ENCODE assay signal across 8 cellular contexts in genomic region chr17:8994319-8994718, GRCh38. TPM values are rescaled to one million over a fixed set of nuclear protein-coding genes. Genes with fewer than 3 reads are reported as not detected.
A peak's percentile ranks its signal among the peaks of the same experiment; 100 is the strongest.
DNase-seq lines count a peak whose midpoint lies in the region; ATAC-seq and TF ChIP-seq lines count a peak whose summit lies in the region.

No MANE protein-coding gene starts in this region.

- no peaks in the 10 kb centered on the region for H3K36me3 ChIP-seq in BJ (ENCODE audit: control insufficient read depth, insufficient read depth, low read length)
- H3K36me3 ChIP-seq in SK-N-SH (replicated peaks in 1 of 2; ENCODE audit: control insufficient read depth in 1 of 2, insufficient read depth in 2 of 2, low read length in 1 of 2), result no peaks in the 10 kb centered on the region

- TF ChIP-seq RAD21 in SK-N-SH (IDR thresholded peaks at IDR 0.05; ENCODE audit: low read length), result peak; percentile 64

- POLR2A ChIA-PET in BJ (lab: Charles Lee) (no interaction called here), SK-N-SH (lab: Yijun Ruan, JAX) (no interaction called here)
- POLR2A ChIA-PET in activated naive CD8-positive, alpha-beta T cell treated with anti-CD3 and anti-CD28 coated beads, Interleukin-2, amount 10 ng/mL, durations not matched to agents 7 days and 5 days (lab: Charles Lee), result interaction anchor here (0.7 kb wide), 1 partner anchor 822 kb away, joined by 4 read pairs; no protein-coding TSS in a partner anchor

- no peak overlapping the region for H3K4me2 ChIP-seq in SK-N-SH

- DNase-seq in BJ (ENCODE audit: low read depth) (no peak), HFF-Myc (ENCODE audit: extremely low read depth, low read depth) (no peak), SK-N-SH (peak; percentile 61), right cardiac atrium (peak; percentile 79 to 89 (median 82)), GF-D8 (lab: John Stamatoyannopoulos, UW) (no peak)
- peak; percentile 75 for DNase-seq in activated naive CD8-positive, alpha-beta T cell treated with anti-CD3 and anti-CD28 coated beads, Interleukin-2, amount 10 ng/mL, durations not matched to agents 7 days and 5 days
- peak; percentile 12 to 46 for DNase-seq in stimulated activated CD4-positive, alpha-beta T cell treated with anti-CD3 and anti-CD28 coated beads, Interleukin-1b, Interleukin-23, amount 100 ng/mL, for 1 hour (ENCODE audit: low read depth in 2 of 2)

- TF ChIP-seq EP300 in SK-N-SH (IDR thresholded peaks at IDR 0.05; ENCODE audit: borderline replicate concordance in 1 of 2, low read depth in 1 of 2, low read length in 1 of 2), result no peak

- H4K20me1 ChIP-seq in SK-N-SH (ENCODE audit: insufficient read depth), result no peaks in the 10 kb centered on the region

- no peak overlapping the region for H3K27ac ChIP-seq in SK-N-SH (ENCODE audit: low read depth in 2 of 2, low read length in 1 of 2)
- H3K27ac ChIP-seq in right cardiac atrium (ENCODE audit: low read length), result no peak overlapping the region

- intact Hi-C loops in right cardiac atrium (cut with DNase I), result loop anchor here (5.0 to 10.0 kb wide), 4 partner anchors 290 to 528 kb away; no protein-coding TSS in a partner anchor

- WGBS in SK-N-SH (ENCODE audit: low lambda C conversion rate), result 12% methylated on average over 7 of the region's 7 CpGs
- WGBS in right cardiac atrium, result 66% methylated on average over 7 of the region's 7 CpGs

- no peak overlapping the region for H3K9ac ChIP-seq in SK-N-SH

- peak; percentile 93 for TF ChIP-seq CTCF in BJ (IDR thresholded peaks at IDR 0.05; ENCODE audit: insufficient read depth, low read depth, low read length)
- TF ChIP-seq CTCF in HFF-Myc (IDR thresholded peaks at IDR 0.05; ENCODE audit: low read depth, low read length, missing control alignments), result peak; percentile 90
- TF ChIP-seq CTCF in SK-N-SH (IDR thresholded peaks at IDR 0.05), result peak; percentile 54

- no peak overlapping the region for H2AFZ ChIP-seq in SK-N-SH (ENCODE audit: low read depth)

- CTCF ChIA-PET in BJ (lab: Yijun Ruan, JAX) (interaction anchor here (0.8 to 5.2 kb wide), 12 partner anchors 11 to 555 kb away, joined by 3 to 80 read pairs (median 6); no protein-coding TSS in a partner anchor), SK-N-SH (lab: Yijun Ruan, JAX) (interaction anchor here (0.9 to 2.2 kb wide), 4 partner anchors 29 to 528 kb away, joined by 3 to 29 read pairs (median 5); no protein-coding TSS in a partner anchor)

- no peak overlapping the region for H3K4me3 Mint-ChIP-seq in activated naive CD8-positive, alpha-beta T cell treated with anti-CD3 and anti-CD28 coated beads, Interleukin-2, amount 10 ng/mL, durations not matched to agents 7 days and 5 days

- H3K4me1 ChIP-seq in SK-N-SH (ENCODE audit: control insufficient read depth in 1 of 2, insufficient read depth in 2 of 2, low read depth in 1 of 2, low read length in 1 of 2), result no peaks in the 10 kb centered on the region
- no peaks in the 10 kb centered on the region for H3K4me1 ChIP-seq in right cardiac atrium (ENCODE audit: control insufficient read depth, insufficient read depth, low read length)

- no peaks in the 10 kb centered on the region for H3K9me2 ChIP-seq in SK-N-SH

- no peak overlapping the region for H3K27ac Mint-ChIP-seq in activated naive CD8-positive, alpha-beta T cell treated with anti-CD3 and anti-CD28 coated beads, Interleukin-2, amount 10 ng/mL, durations not matched to agents 7 days and 5 days

- peaks cover 10% of the 10 kb centered on the region for H3K4me1 Mint-ChIP-seq in activated naive CD8-positive, alpha-beta T cell treated with anti-CD3 and anti-CD28 coated beads, Interleukin-2, amount 10 ng/mL, durations not matched to agents 7 days and 5 days

- H3K9me3 Mint-ChIP-seq in activated naive CD8-positive, alpha-beta T cell treated with anti-CD3 and anti-CD28 coated beads, Interleukin-2, amount 10 ng/mL, durations not matched to agents 7 days and 5 days, result no peaks in the 10 kb centered on the region

- H3F3A ChIP-seq in SK-N-SH (replicated peaks; ENCODE audit: insufficient read depth), result no peaks in the 10 kb centered on the region

- ATAC-seq in activated naive CD8-positive, alpha-beta T cell treated with anti-CD3 and anti-CD28 coated beads, Interleukin-2, amount 10 ng/mL, durations not matched to agents 7 days and 5 days (ENCODE audit: low read depth), result peak; percentile 25
- ATAC-seq in right cardiac atrium (peak; percentile 72 to 83), HG02798 (IDR thresholded peaks at IDR 0.05; ENCODE audit: poor library complexity, unreplicated experiment) (no peak)

- H3K27me3 ChIP-seq in BJ (ENCODE audit: control insufficient read depth, insufficient read depth, low read length), result no peaks in the 10 kb centered on the region; the same call in 1 of the 2 replicates
- H3K27me3 ChIP-seq in SK-N-SH (ENCODE audit: insufficient read depth), result no peaks in the 10 kb centered on the region; the same call in 1 of the 2 replicates
- H3K27me3 ChIP-seq in right cardiac atrium (ENCODE audit: control insufficient read depth, insufficient read depth), result no peaks in the 10 kb centered on the region

- H3K4me3 ChIP-seq in BJ (ENCODE audit: low read depth, low read length) (no peak overlapping the region), HFF-Myc (replicated peaks; ENCODE audit: low read depth, low read length) (no peak overlapping the region), SK-N-SH (ENCODE audit: low read depth in 2 of 2, low read length in 1 of 2) (peak overlapping the region in 1 of 2 experiments; percentile 37; a peak in 1 of 4 replicates), right cardiac atrium (ENCODE audit: low read length) (no peak overlapping the region)

- H3K79me2 ChIP-seq in SK-N-SH (ENCODE audit: insufficient read depth), result no peaks in the 10 kb centered on the region

- no peaks in the 10 kb centered on the region for H3K9me3 ChIP-seq in SK-N-SH
- H3K9me3 ChIP-seq in right cardiac atrium (ENCODE audit: control insufficient read depth, low read length), result no peaks in the 10 kb centered on the region

- no peaks in the 10 kb centered on the region for H3K36me3 Mint-ChIP-seq in activated naive CD8-positive, alpha-beta T cell treated with anti-CD3 and anti-CD28 coated beads, Interleukin-2, amount 10 ng/mL, durations not matched to agents 7 days and 5 days

- H3K27me3 Mint-ChIP-seq in activated naive CD8-positive, alpha-beta T cell treated with anti-CD3 and anti-CD28 coated beads, Interleukin-2, amount 10 ng/mL, durations not matched to agents 7 days and 5 days, result peaks cover 11% of the 10 kb centered on the region

TF ChIP-seq in SK-N-SH, 30 proteins besides CTCF, POLR2A, EP300 and RAD21:
- TF ChIP-seq FOXJ3 (CRISPR knock-in tag; IDR thresholded peaks at IDR 0.05) (no peak), SMC3 (IDR thresholded peaks at IDR 0.05; ENCODE audit: low read depth, low read length) (peak; percentile 62)

RNA-seq across cellular contexts. Expression of gene NTN1, which starts 27.0 kb away (rescaled TPM):
- polyA plus RNA-seq in BJ (2011; rRNA removed), result 0.06 TPM in 2 replicates
- polyA minus RNA-seq in BJ (2011; rRNA and poly(A)+ RNA removed), result 0.10 and 0.19 TPM in 2 replicates
- 0.03 and 0.05 TPM in 2 replicates for polyA plus RNA-seq in SK-N-SH (2012; rRNA removed)
- polyA plus RNA-seq in SK-N-SH (2012; cell fraction: cytosol; rRNA removed), result 0.01 and 0.07 TPM in 2 replicates
- 0.01 and 0.05 TPM in 2 replicates for polyA plus RNA-seq in SK-N-SH (2012; cell fraction: nucleus; rRNA removed)
- under 1 TPM in 1 of 2 experiments, not detected in 1; 0.09 TPM for total RNA-seq in activated naive CD8-positive, alpha-beta T cell treated with anti-CD3 and anti-CD28 coated beads, Interleukin-2, amount 10 ng/mL, durations not matched to agents 7 days and 5 days
- total RNA-seq in right cardiac atrium, result 100 to 1,000 TPM; 140 to 265 (median 184) TPM
- 90.5 TPM for polyA plus RNA-seq in right cardiac atrium

RNA-seq across cellular contexts. Expression of gene PIK3R5, which starts 28.8 kb away (rescaled TPM):
- polyA plus RNA-seq in BJ (2011; rRNA removed) (0.02 TPM in 1 of 2 replicates, not detected in the other), SK-N-SH (2012; rRNA removed) (not detected in 2 replicates), right cardiac atrium (2.0 TPM)
- not detected in 2 replicates for polyA minus RNA-seq in BJ (2011; rRNA and poly(A)+ RNA removed)
- not detected in 2 replicates for polyA plus RNA-seq in SK-N-SH (2012; cell fraction: cytosol; rRNA removed)
- 0.01 TPM in 1 of 2 replicates, not detected in the other for polyA plus RNA-seq in SK-N-SH (2012; cell fraction: nucleus; rRNA removed)
- total RNA-seq in activated naive CD8-positive, alpha-beta T cell treated with anti-CD3 and anti-CD28 coated beads, Interleukin-2, amount 10 ng/mL, durations not matched to agents 7 days and 5 days, result 10 to 100 TPM; 81.4 to 84.0 TPM
- total RNA-seq in right cardiac atrium, result 1 to 10 TPM; 2.7 to 5.2 (median 5.0) TPM

Comparison
In these comparisons a context has a peak if more than half of its experiments do, and no peak if none do; other contexts are left out.
1. DNase-seq: peak in SK-N-SH (single experiment), activated naive CD8-positive, alpha-beta T cell treated with anti-CD3 and anti-CD28 coated beads, Interleukin-2, amount 10 ng/mL, durations not matched to agents 7 days and 5 days (single experiment), right cardiac atrium (3 of 3) and stimulated activated CD4-positive, alpha-beta T cell treated with anti-CD3 and anti-CD28 coated beads, Interleukin-1b, Interleukin-23, amount 100 ng/mL, for 1 hour (2 of 2); none in BJ (single experiment), HFF-Myc (single experiment) and GF-D8 (single experiment).
2. RNA of gene NTN1, which starts 27.0 kb away (polyA plus RNA-seq): 90.5 TPM in right cardiac atrium (single experiment); 0.06 TPM in BJ and 0.01 to 0.07 TPM in SK-N-SH; every median in the first group is over 10 times any median in the second.
3. Peak in every context shown above with its lines, with median percentiles within 50 percentile points of each other: CTCF ChIP-seq.